ENCODE assay signal across 9 cellular contexts in genomic region chr12:30942936-30943335, GRCh38. TPM values are rescaled to one million over a fixed set of nuclear protein-coding genes. Genes with fewer than 3 reads are reported as not detected.
"Had no signal": no experiment of that assay in that cellular context is flagged by ENCODE, and none has a peak within 500 bp of the region (broad histone marks: within the 10 kb centered on the region; RNA-seq: fewer than 3 reads in every experiment).

No MANE protein-coding gene starts in this region.

- H3K27ac ChIP-seq: GM23248 had no signal

- H3K36me3 ChIP-seq: HAP-1 had no signal

- H3K4me1 ChIP-seq: HAP-1 had no signal

- DNase-seq: GM23248, GOT3, H7, HFFc6, IMR-90 had no signal

- H3K9me3 ChIP-seq: HAP-1 had no signal

- ATAC-seq: HCT116, K562 had no signal

- H3K4me3 ChIP-seq: GM23248, HAP-1, K562 had no signal

RNA-seq across cellular contexts. Expression of gene TSPAN11, which starts 16.4 kb away (rescaled TPM):
- total RNA-seq: HT-29, K562 had no signal
- polyA plus RNA-seq: K562 had no signal
